In the genomic region with DNA sequence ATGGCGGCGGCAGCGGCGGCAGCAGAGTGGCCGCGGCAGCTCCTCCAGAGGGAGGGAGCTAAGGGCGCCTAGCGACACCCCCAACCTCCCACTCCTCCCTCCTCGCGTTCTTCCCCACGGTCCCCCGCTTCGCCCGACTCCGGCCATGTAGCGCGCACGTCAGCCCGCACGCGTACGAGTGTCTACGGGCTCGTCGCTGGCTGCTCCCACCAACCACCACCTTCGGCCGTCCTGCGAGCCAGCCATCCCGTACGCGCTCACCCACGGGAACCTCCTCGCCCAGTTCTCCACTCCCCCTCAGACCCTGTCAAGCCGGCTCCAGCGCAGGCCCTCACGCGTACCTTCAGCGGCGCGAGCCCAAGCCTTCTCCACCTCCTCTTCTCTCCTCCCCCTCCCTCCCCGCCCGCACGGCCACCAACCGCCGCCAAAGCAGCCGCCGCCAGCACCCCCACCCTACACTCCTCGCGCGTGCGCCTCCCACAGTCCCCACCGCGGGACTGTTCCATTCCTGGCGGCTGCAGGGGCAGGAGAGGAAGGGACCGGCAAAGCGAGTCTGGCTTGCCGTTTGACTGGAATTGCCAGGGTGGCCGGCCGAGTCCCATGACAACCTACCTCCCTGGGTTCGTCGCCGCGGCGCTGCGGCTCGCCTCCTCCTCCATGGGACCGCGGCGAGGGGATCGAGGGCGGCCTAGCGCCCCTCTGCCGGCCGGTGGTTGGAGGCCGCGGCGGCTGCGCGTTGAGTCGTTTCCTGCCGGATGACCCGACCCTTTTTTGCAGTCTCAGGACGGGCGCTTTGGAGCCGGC, we compare ENCODE assay signal across 8 cellular contexts. TPM values are rescaled to one million over a fixed set of nuclear protein-coding genes. Genes with fewer than 3 reads are reported as not detected.
DNase-seq lines count a peak whose midpoint lies in the region; ATAC-seq, FAIRE-seq and TF ChIP-seq lines count a peak whose summit lies in the region.

A gene (plus strand): TSS at position 774 of the 804 bp plus-strand sequence. CDS start 20,689 bp downstream, outside the sequence.
A gene with protein sequence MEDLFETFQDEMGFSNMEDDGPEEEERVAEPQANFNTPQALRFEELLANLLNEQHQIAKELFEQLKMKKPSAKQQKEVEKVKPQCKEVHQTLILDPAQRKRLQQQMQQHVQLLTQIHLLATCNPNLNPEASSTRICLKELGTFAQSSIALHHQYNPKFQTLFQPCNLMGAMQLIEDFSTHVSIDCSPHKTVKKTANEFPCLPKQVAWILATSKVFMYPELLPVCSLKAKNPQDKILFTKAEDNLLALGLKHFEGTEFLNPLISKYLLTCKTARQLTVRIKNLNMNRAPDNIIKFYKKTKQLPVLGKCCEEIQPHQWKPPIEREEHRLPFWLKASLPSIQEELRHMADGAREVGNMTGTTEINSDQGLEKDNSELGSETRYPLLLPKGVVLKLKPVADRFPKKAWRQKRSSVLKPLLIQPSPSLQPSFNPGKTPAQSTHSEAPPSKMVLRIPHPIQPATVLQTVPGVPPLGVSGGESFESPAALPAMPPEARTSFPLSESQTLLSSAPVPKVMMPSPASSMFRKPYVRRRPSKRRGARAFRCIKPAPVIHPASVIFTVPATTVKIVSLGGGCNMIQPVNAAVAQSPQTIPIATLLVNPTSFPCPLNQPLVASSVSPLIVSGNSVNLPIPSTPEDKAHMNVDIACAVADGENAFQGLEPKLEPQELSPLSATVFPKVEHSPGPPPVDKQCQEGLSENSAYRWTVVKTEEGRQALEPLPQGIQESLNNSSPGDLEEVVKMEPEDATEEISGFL (minus strand): TSS at position 457 of the 804 bp plus-strand sequence. CDS start 8,338 bp downstream, outside the sequence.

- 0% methylated on average over 43 to 85 of the region's 85 CpGs for WGBS in pancreas, 2 donors
- WGBS in thymus = under 1% methylated on average over 85 of the region's 85 CpGs

- DNase-seq in NCI-H1417 treated with DMSO at 0.1 percent for 48 hours (lab: John Stamatoyannopoulos, UW) (peak; percentile 50), SW480 (ENCODE audit: low spot score) (peak; percentile 81), Right ventricle myocardium inferior (ENCODE audit: missing footprints) (peak; percentile 95), pancreas (peak; percentile 89 to 96 (median 92))
- DNase-seq in activated naive CD8-positive, alpha-beta T cell treated with anti-CD3 and anti-CD28 coated beads, Interleukin-2, amount 50 U/mL, for 16 hours (ENCODE audit: low read depth, low spot score) = peak; percentile 87

- TF ChIP-seq CTCF in GM12875 (IDR thresholded peaks at IDR 0.05; ENCODE audit: borderline replicate concordance, insufficient read depth, low read depth, low read length) (no peak), pancreas (IDR thresholded peaks at IDR 0.05) (no peak)

- H3K36me3 ChIP-seq in pancreas = no peaks in the 10 kb centered on the region
- no peaks in the 10 kb centered on the region for H3K36me3 ChIP-seq in thymus (ENCODE audit: control insufficient read depth, insufficient read depth)

- FAIRE-seq in pancreas (lab: Jason Lieb, UNC) = no peak

- H3K27ac ChIP-seq in pancreas (peak within 1 kb of the TSS; percentile 94 to 98 (median 96)), thymus (ENCODE audit: low read depth) (peak within 1 kb of the TSS; percentile 79)

- ATAC-seq in HG02763 (IDR thresholded peaks at IDR 0.05; ENCODE audit: unreplicated experiment) = peak; percentile 80
- ATAC-seq in Right ventricle myocardium inferior = peak; percentile 97
- ATAC-seq in pancreas = peak; percentile 91 to 97 (median 94)

- H3K9me3 ChIP-seq in pancreas (no peaks in the 10 kb centered on the region), thymus (ENCODE audit: control insufficient read depth) (no peaks in the 10 kb centered on the region)

- peak within 1 kb of the TSS; percentile 99 for H3K4me3 ChIP-seq in GM12875 (ENCODE audit: low read depth, low read length)
- peak within 1 kb of the TSS; percentile 76 to 96 (median 89) for H3K4me3 ChIP-seq in pancreas
- peak within 1 kb of the TSS; percentile 81 for H3K4me3 ChIP-seq in thymus (ENCODE audit: low read length)

- peaks cover 0 to 36% (median 0%) of the 10 kb centered on the region in 3 donors for H3K4me1 ChIP-seq in pancreas
- H3K4me1 ChIP-seq in thymus (ENCODE audit: control insufficient read depth, insufficient read depth, low read length) = peaks cover 6% of the 10 kb centered on the region

- no peaks in the 10 kb centered on the region for H3K27me3 ChIP-seq in pancreas
- H3K27me3 ChIP-seq in thymus (ENCODE audit: control insufficient read depth, insufficient read depth) = no peaks in the 10 kb centered on the region

- intact Hi-C loops in Right ventricle myocardium inferior (cut with DNase I) (no loop called here), pancreas (cut with DNase I) (no loop called here)

RNA-seq across cellular contexts. Expression of the first gene that starts in this region (rescaled TPM):
- total RNA-seq in Right ventricle myocardium inferior (105 TPM), pancreas (10 to 100 TPM; 40.3 to 56.7 (median 46.5) TPM)
- polyA plus RNA-seq in pancreas (10 to 100 TPM; 52.9 to 73.8 TPM), thymus (156 TPM)

RNA-seq across cellular contexts. Expression of the second gene that starts in this region (rescaled TPM):
- total RNA-seq in Right ventricle myocardium inferior (62.6 TPM), pancreas (10 to 100 TPM; 22.1 to 37.8 (median 24.2) TPM)
- polyA plus RNA-seq in pancreas (10 to 100 TPM; 19.9 to 41.4 TPM), thymus (46.0 TPM)

Comparison
In these comparisons a context has a peak if more than half of its experiments do, and no peak if none do; other contexts are left out.
1. Peak in every context shown above with its lines: DNase-seq, ATAC-seq, H3K4me3 ChIP-seq and H3K27ac ChIP-seq.